In genomic region chr11:65791719-65792213, GRCh38 we compare ENCODE assay signal across 8 cellular contexts. TPM values are rescaled to one million over a fixed set of nuclear protein-coding genes. Genes with fewer than 3 reads are reported as not detected.
DNase-seq lines count a peak whose midpoint lies in the region; ATAC-seq and TF ChIP-seq lines count a peak whose summit lies in the region.

No MANE protein-coding gene starts in this region.

- H3K36me3 Mint-ChIP-seq in activated T-helper 1 cell treated with anti-CD3 and anti-CD28 coated beads, Interleukin-12 subunit alpha, Interleukin-12 subunit beta, Interleukin-2, Interleukin-4 antibody, amounts not matched to agents 30 ng/mL and 10 ng/mL and 1 ng/mL, durations not matched to agents 14 hours and 24 hours and 36 hours (ENCODE audit: low read depth): no peaks in the 10 kb centered on the region
- H3K36me3 Mint-ChIP-seq in GM23338 (ENCODE audit: low read depth): no peaks in the 10 kb centered on the region

- peak; percentile 70 for DNase-seq in DMS153 treated with DMSO at 0.1 percent for 48 hours (lab: John Stamatoyannopoulos, UW; ENCODE audit: unreplicated experiment)
- DNase-seq in NCI-H1417 (lab: John Stamatoyannopoulos, UW): peak in 2 of 3 experiments; percentile 73 to 87
- peak; percentile 56 for DNase-seq in activated T-helper 1 cell treated with anti-CD3 and anti-CD28 coated beads, Interleukin-12 subunit alpha, Interleukin-12 subunit beta, Interleukin-2, Interleukin-4 antibody, amounts not matched to agents 30 ng/mL and 10 ng/mL and 1 ng/mL, durations not matched to agents 14 hours and 24 hours and 36 hours (ENCODE audit: low spot score)
- peak; percentile 75 for DNase-seq in stimulated activated CD4-positive, alpha-beta T cell treated with anti-CD3 and anti-CD28 coated beads, Interleukin-15, amount 100 ng/mL, for 24 hours
- DNase-seq in NCI-H226: no peak
- no peak for DNase-seq in GM23338 (ENCODE audit: low spot score)

- no peak for TF ChIP-seq CTCF in GM23338 (conservative IDR thresholded peaks at IDR 0.05; ENCODE audit: low read depth in 2 of 2)

- no peaks in the 10 kb centered on the region for H3F3A ChIP-seq in GM23338 (replicated peaks; ENCODE audit: low read depth)

- no peak overlapping the region for H3K4me2 ChIP-seq in GM23338

- H4K20me1 ChIP-seq in GM23338 (replicated peaks; ENCODE audit: insufficient read depth): no peaks in the 10 kb centered on the region

- peaks cover 23% of the 10 kb centered on the region for H3K4me1 ChIP-seq in GM23338 (ENCODE audit: insufficient read depth)

- H3K4me1 Mint-ChIP-seq in activated T-helper 1 cell treated with anti-CD3 and anti-CD28 coated beads, Interleukin-12 subunit alpha, Interleukin-12 subunit beta, Interleukin-2, Interleukin-4 antibody, amounts not matched to agents 30 ng/mL and 10 ng/mL and 1 ng/mL, durations not matched to agents 14 hours and 24 hours and 36 hours (ENCODE audit: low read depth): peaks cover 17% of the 10 kb centered on the region
- H3K4me1 Mint-ChIP-seq in GM23338: peaks cover 36% of the 10 kb centered on the region

- H3K9me3 Mint-ChIP-seq in activated T-helper 1 cell treated with anti-CD3 and anti-CD28 coated beads, Interleukin-12 subunit alpha, Interleukin-12 subunit beta, Interleukin-2, Interleukin-4 antibody, amounts not matched to agents 30 ng/mL and 10 ng/mL and 1 ng/mL, durations not matched to agents 14 hours and 24 hours and 36 hours: no peaks in the 10 kb centered on the region
- no peaks in the 10 kb centered on the region for H3K9me3 Mint-ChIP-seq in GM23338

- intact Hi-C loops in activated T-helper 1 cell treated with anti-CD3 and anti-CD28 coated beads, Interleukin-12 subunit alpha, Interleukin-12 subunit beta, Interleukin-2, Interleukin-4 antibody, amounts not matched to agents 30 ng/mL and 10 ng/mL and 1 ng/mL, durations not matched to agents 14 hours and 24 hours and 36 hours (cut with micrococcal nuclease): loop anchor here (1.0 kb wide), 3 partner anchors 11 to 211 kb away; partner anchors contain the start of genes AP5B1, BANF1 and EIF1AD

- H3K4me3 Mint-ChIP-seq in activated T-helper 1 cell treated with anti-CD3 and anti-CD28 coated beads, Interleukin-12 subunit alpha, Interleukin-12 subunit beta, Interleukin-2, Interleukin-4 antibody, amounts not matched to agents 30 ng/mL and 10 ng/mL and 1 ng/mL, durations not matched to agents 14 hours and 24 hours and 36 hours: no peak overlapping the region
- H3K4me3 Mint-ChIP-seq in GM23338: no peak overlapping the region

- no peak overlapping the region for H2AFZ ChIP-seq in GM23338

- no peaks in the 10 kb centered on the region; the same call in 1 of the 2 replicates for H3K79me2 ChIP-seq in GM23338 (replicated peaks; ENCODE audit: insufficient read depth)

- peak overlapping the region; percentile 29 for H3K27ac Mint-ChIP-seq in activated T-helper 1 cell treated with anti-CD3 and anti-CD28 coated beads, Interleukin-12 subunit alpha, Interleukin-12 subunit beta, Interleukin-2, Interleukin-4 antibody, amounts not matched to agents 30 ng/mL and 10 ng/mL and 1 ng/mL, durations not matched to agents 14 hours and 24 hours and 36 hours
- H3K27ac Mint-ChIP-seq in GM23338: no peak overlapping the region

- no peaks in the 10 kb centered on the region for H3K36me3 ChIP-seq in GM23338 (ENCODE audit: insufficient read depth)

- H3K4me3 ChIP-seq in GM23338: no peak overlapping the region

- no peak overlapping the region for H3K27ac ChIP-seq in GM23338 (ENCODE audit: low read depth)

- peaks cover 24% of the 10 kb centered on the region for H3K27me3 Mint-ChIP-seq in activated T-helper 1 cell treated with anti-CD3 and anti-CD28 coated beads, Interleukin-12 subunit alpha, Interleukin-12 subunit beta, Interleukin-2, Interleukin-4 antibody, amounts not matched to agents 30 ng/mL and 10 ng/mL and 1 ng/mL, durations not matched to agents 14 hours and 24 hours and 36 hours (ENCODE audit: insufficient read depth)
- H3K27me3 Mint-ChIP-seq in GM23338 (ENCODE audit: insufficient read depth, low read depth, poor library complexity): peaks cover 26% of the 10 kb centered on the region

- peaks cover 22% of the 10 kb centered on the region for H3K27me3 ChIP-seq in GM23338 (ENCODE audit: insufficient read depth)

- H3K9me2 ChIP-seq in GM23338 (ENCODE audit: insufficient read depth): 0 out of 2 replicates have a peak, but pooled peaks cover 2% of the 10 kb centered on the region

- ATAC-seq in GM19397 (IDR thresholded peaks at IDR 0.05; ENCODE audit: unreplicated experiment) (peak; percentile 66), GM23338 (no peak), HG03520 (IDR thresholded peaks at IDR 0.05; ENCODE audit: unreplicated experiment) (no peak)

TF ChIP-seq in GM23338, 12 proteins besides CTCF, POLR2A, EP300 and RAD21 (continues in another document):
- TF ChIP-seq NANOG (IDR thresholded peaks at IDR 0.05; ENCODE audit: borderline replicate concordance) (no peak), ZNF462 (CRISPR knock-in tag; IDR thresholded peaks at IDR 0.05) (no peak), EZH2 (IDR thresholded peaks at IDR 0.05; ENCODE audit: low read depth, unreplicated experiment) (no peak)

RNA-seq across cellular contexts. Expression of gene OVOL1, which starts 4.9 kb away (rescaled TPM):
- total RNA-seq in activated T-helper 1 cell treated with anti-CD3 and anti-CD28 coated beads, Interleukin-12 subunit alpha, Interleukin-12 subunit beta, Interleukin-2, Interleukin-4 antibody, amounts not matched to agents 30 ng/mL and 10 ng/mL and 1 ng/mL, durations not matched to agents 14 hours and 24 hours and 36 hours: 0.10 and 0.36 TPM in 2 replicates
- 3.3 and 5.1 TPM in 2 replicates for total RNA-seq in GM23338 (2014; rRNA removed; shearing (Covaris generic))
- polyA plus RNA-seq in GM23338 (2016; fragmentation: Nextera tagmentation; extraction: Ambion mirVana): 1.4 and 1.5 TPM in 2 replicates

RNA-seq across cellular contexts. Expression of gene AP5B1, which starts 11.0 kb away (rescaled TPM):
- total RNA-seq in activated T-helper 1 cell treated with anti-CD3 and anti-CD28 coated beads, Interleukin-12 subunit alpha, Interleukin-12 subunit beta, Interleukin-2, Interleukin-4 antibody, amounts not matched to agents 30 ng/mL and 10 ng/mL and 1 ng/mL, durations not matched to agents 14 hours and 24 hours and 36 hours: 17.4 and 19.2 TPM in 2 replicates
- 12.5 and 16.1 TPM in 2 replicates for total RNA-seq in GM23338 (2014; rRNA removed; shearing (Covaris generic))
- 3.1 TPM in 2 replicates for polyA plus RNA-seq in GM23338 (2016; fragmentation: Nextera tagmentation; extraction: Ambion mirVana)

RNA-seq across cellular contexts. Expression of gene SNX32, which starts 42.0 kb away (rescaled TPM):
- 1.6 and 1.9 TPM in 2 replicates for total RNA-seq in activated T-helper 1 cell treated with anti-CD3 and anti-CD28 coated beads, Interleukin-12 subunit alpha, Interleukin-12 subunit beta, Interleukin-2, Interleukin-4 antibody, amounts not matched to agents 30 ng/mL and 10 ng/mL and 1 ng/mL, durations not matched to agents 14 hours and 24 hours and 36 hours
- total RNA-seq in GM23338 (2014; rRNA removed; shearing (Covaris generic)): 0.49 TPM in 1 of 2 replicates, not detected in the other
- 1.2 and 2.4 TPM in 2 replicates for polyA plus RNA-seq in GM23338 (2016; fragmentation: Nextera tagmentation; extraction: Ambion mirVana)

Comparison
In these comparisons a context has a peak if more than half of its experiments do, and no peak if none do; other contexts are left out.
1. DNase-seq: peak in DMS153 treated with DMSO at 0.1 percent for 48 hours (single experiment), NCI-H1417 (2 of 3), activated T-helper 1 cell treated with anti-CD3 and anti-CD28 coated beads, Interleukin-12 subunit alpha, Interleukin-12 subunit beta, Interleukin-2, Interleukin-4 antibody, amounts not matched to agents 30 ng/mL and 10 ng/mL and 1 ng/mL, durations not matched to agents 14 hours and 24 hours and 36 hours (single experiment) and stimulated activated CD4-positive, alpha-beta T cell treated with anti-CD3 and anti-CD28 coated beads, Interleukin-15, amount 100 ng/mL, for 24 hours (single experiment); none in NCI-H226 (single experiment) and GM23338 (single experiment).